Comparison of ENCODE assay signal across 22 cellular contexts in the genomic region with DNA sequence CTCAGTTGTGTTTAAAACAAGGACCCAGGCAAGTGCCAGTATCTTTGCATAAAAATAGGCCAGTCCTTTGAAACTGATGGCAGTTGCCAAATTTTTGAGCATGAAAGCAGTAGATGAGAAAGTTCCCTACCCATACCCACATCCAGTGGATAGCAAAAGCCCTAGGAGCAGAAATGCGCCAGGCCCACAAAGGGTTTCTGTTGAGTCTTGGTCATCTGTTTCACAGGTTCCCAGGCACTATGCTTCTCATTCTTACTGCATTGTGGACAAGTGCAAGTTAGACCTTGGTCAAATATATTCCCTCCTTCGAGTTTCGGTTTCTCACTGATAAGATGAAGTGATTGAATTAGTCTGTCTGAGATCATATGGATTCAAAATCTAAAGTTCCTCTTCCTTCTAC.
DNase-seq lines count a peak whose midpoint lies in the region; ATAC-seq and TF ChIP-seq lines count a peak whose summit lies in the region.
"Had no signal": no experiment of that assay in that cellular context is flagged by ENCODE, and none has a peak within 500 bp of the region (broad histone marks: within the 10 kb centered on the region; RNA-seq: fewer than 3 reads in every experiment).

No MANE protein-coding gene starts in this region.

- intact Hi-C loops in Panc1 (cut with micrococcal nuclease; ENCODE audit: unreplicated experiment) (no loop called here), Calu3 (cut with micrococcal nuclease; ENCODE audit: unreplicated experiment) (no loop called here)

- no peaks in the 10 kb centered on the region for H3K36me3 ChIP-seq in Panc1 (ENCODE audit: control insufficient read depth, insufficient read depth, low read length)
- H3K36me3 ChIP-seq: heart right ventricle, pancreas, sigmoid colon, uterus had no signal

- no peak overlapping the region for H3K4me3 Mint-ChIP-seq in WTC11
- no peak overlapping the region for H3K4me3 Mint-ChIP-seq in Calu3 (ENCODE audit: low read depth, unreplicated experiment)
- H3K4me3 Mint-ChIP-seq: activated CD4-positive, alpha-beta T cell treated with anti-CD3 and anti-CD28 coated beads, Interleukin-2, amount 10 ng/mL, durations not matched to agents 24 days and 14 days; CD4-positive, alpha-beta memory T cell; IgD-negative memory B cell; naive thymus-derived CD4-positive, alpha-beta T cell had no signal

- H3K4me1 Mint-ChIP-seq in WTC11 (0 out of 2 replicates have a peak, but pooled peaks cover 3% of the 10 kb centered on the region), Calu3 (ENCODE audit: low read depth, unreplicated experiment) (peaks cover 28% of the 10 kb centered on the region)
- H3K4me1 Mint-ChIP-seq: activated CD4-positive, alpha-beta T cell treated with anti-CD3 and anti-CD28 coated beads, Interleukin-2, amount 10 ng/mL, durations not matched to agents 24 days and 14 days; CD4-positive, alpha-beta memory T cell; naive thymus-derived CD4-positive, alpha-beta T cell had no signal

- in situ Hi-C loops in Panc1 (cut with HindIII; ENCODE audit: low pct_unique_long_range_greater_than_20kb, low sequenced_read_pairs) = no loop called here
- in situ Hi-C loops in ACHN (cut with HindIII; ENCODE audit: low pct_ligation_motif_present, low pct_unique_long_range_greater_than_20kb, low sequenced_read_pairs) = no loop called here

- no peaks in the 10 kb centered on the region for H3K9me3 ChIP-seq in Panc1 (ENCODE audit: control insufficient read depth, insufficient read depth, low read depth, low read length)
- H3K9me3 ChIP-seq: heart right ventricle, pancreas, sigmoid colon, uterus had no signal

- H3K27me3 Mint-ChIP-seq in WTC11 (ENCODE audit: low read depth) = no peaks in the 10 kb centered on the region; the same call in 1 of the 2 replicates
- no peaks in the 10 kb centered on the region for H3K27me3 Mint-ChIP-seq in Calu3 (ENCODE audit: unreplicated experiment)
- H3K27me3 Mint-ChIP-seq: activated CD4-positive, alpha-beta T cell treated with anti-CD3 and anti-CD28 coated beads, Interleukin-2, amount 10 ng/mL, durations not matched to agents 24 days and 14 days; IgD-negative memory B cell; naive thymus-derived CD4-positive, alpha-beta T cell had no signal

- H3K27ac Mint-ChIP-seq in WTC11 (no peak overlapping the region), Calu3 (ENCODE audit: unreplicated experiment) (no peak overlapping the region)
- H3K27ac Mint-ChIP-seq: activated CD4-positive, alpha-beta T cell treated with anti-CD3 and anti-CD28 coated beads, Interleukin-2, amount 10 ng/mL, durations not matched to agents 24 days and 14 days; IgD-negative memory B cell; naive thymus-derived CD4-positive, alpha-beta T cell had no signal

- BruUV-seq in Panc1 (replicated peaks; lab: Mats Ljungman, UMichigan) (no TSS peak), Calu3 (replicated peaks; lab: Mats Ljungman, UMichigan) (no TSS peak)

- H3K36me3 Mint-ChIP-seq in WTC11 (no peaks in the 10 kb centered on the region), Calu3 (ENCODE audit: insufficient read depth, unreplicated experiment) (peaks cover 12% of the 10 kb centered on the region)
- H3K36me3 Mint-ChIP-seq: CD4-positive, alpha-beta memory T cell; IgD-negative memory B cell had no signal

- peaks cover 21% of the 10 kb centered on the region for H3K4me1 ChIP-seq in Panc1 (ENCODE audit: control insufficient read depth, insufficient read depth, low read length)
- H3K4me1 ChIP-seq: pancreas, uterus had no signal

- no peak overlapping the region for H3K4me3 ChIP-seq in Panc1 (ENCODE audit: low read depth in 2 of 2, low read length in 2 of 2)
- H3K4me3 ChIP-seq: heart right ventricle, pancreas, sigmoid colon, uterus had no signal

- no peak for DNase-seq in Panc1 (ENCODE audit: low read depth, low spot score)
- no peak for DNase-seq in WTC11 (ENCODE audit: low spot score)
- no peak for DNase-seq in ACHN
- no peak for DNase-seq in hepatic stellate cell (ENCODE audit: low spot score)
- no peak for DNase-seq in Calu3
- DNase-seq: activated CD4-positive, alpha-beta T cell treated with anti-CD3 and anti-CD28 coated beads, Interleukin-2, amount 10 ng/mL, durations not matched to agents 24 days and 14 days; activated naive CD4-positive, alpha-beta T cell treated with Interleukin-2 at 50 U/mL for 16 hours; activated T-cell treated with anti-CD3 and anti-CD28 coated beads for 4 hours; CD4-positive, alpha-beta memory T cell; DMS79 treated with DMSO at 0.1 percent for 48 hours; heart right ventricle; mammary epithelial cell; naive thymus-derived CD4-positive, alpha-beta T cell; NCI-H526 treated with DMSO at 0.1 percent for 48 hours; pancreas; sigmoid colon; uterus had no signal

- POLR2A ChIA-PET in Panc1 (lab: Charles Lee) (no interaction called here), WTC11 (lab: Charles Lee) (no interaction called here)

- CTCF ChIA-PET in Panc1 (lab: Charles Lee) = no interaction called here
- CTCF ChIA-PET in WTC11 (lab: Charles Lee) = no interaction called here
- CTCF ChIA-PET in Calu3 (lab: Charles Lee) = no interaction called here

- no peak for TF ChIP-seq CTCF in Panc1 (IDR thresholded peaks at IDR 0.05)
- no peak for TF ChIP-seq CTCF in WTC11 (IDR thresholded peaks at IDR 0.05)
- TF ChIP-seq CTCF in Calu3 (IDR thresholded peaks at IDR 0.05; ENCODE audit: unreplicated experiment) = no peak

- H3K9me3 Mint-ChIP-seq in WTC11 (peaks cover 12% of the 10 kb centered on the region), Calu3 (ENCODE audit: low read depth, unreplicated experiment) (peaks cover 6% of the 10 kb centered on the region)
- H3K9me3 Mint-ChIP-seq: IgD-negative memory B cell had no signal

- ATAC-seq in GM18502 (IDR thresholded peaks at IDR 0.05; ENCODE audit: poor library complexity, unreplicated experiment) (peak; percentile 71), GM19463 (IDR thresholded peaks at IDR 0.05; ENCODE audit: unreplicated experiment) (peak; percentile 55), HG02981 (IDR thresholded peaks at IDR 0.05; ENCODE audit: unreplicated experiment) (peak; percentile 43), Panc1 (no peak), WTC11 (no peak)
- ATAC-seq: heart right ventricle; naive thymus-derived CD4-positive, alpha-beta T cell; pancreas; SK-N-SH treated with all-trans-retinoic acid at 6 μM for 48 hours had no signal

- H3K27me3 ChIP-seq in Panc1 (ENCODE audit: control insufficient read depth, insufficient read depth, low read length) = no peaks in the 10 kb centered on the region
- H3K27me3 ChIP-seq: heart right ventricle, pancreas, sigmoid colon, uterus had no signal

- H3K27ac ChIP-seq in Panc1 (ENCODE audit: low read length) = peak overlapping the region; percentile 99
- H3K27ac ChIP-seq: heart right ventricle, pancreas, sigmoid colon, uterus had no signal

TF ChIP-seq in WTC11, 78 proteins besides CTCF, POLR2A, EP300 and RAD21 (continues in another document):
- TF ChIP-seq ZNF416 (CRISPR knock-in tag; IDR thresholded peaks at IDR 0.05) (no peak), ATF1 (CRISPR knock-in tag; IDR thresholded peaks at IDR 0.05) (no peak), ZNF317 (CRISPR knock-in tag; IDR thresholded peaks at IDR 0.05; ENCODE audit: borderline replicate concordance, low read depth) (no peak), MXD4 (CRISPR knock-in tag; IDR thresholded peaks at IDR 0.05; ENCODE audit: borderline replicate concordance) (no peak), FOXK1 (CRISPR knock-in tag; IDR thresholded peaks at IDR 0.05) (no peak), HMGA2 (CRISPR knock-in tag; IDR thresholded peaks at IDR 0.05) (no peak)
- TF ChIP-seq, protein P1, sequence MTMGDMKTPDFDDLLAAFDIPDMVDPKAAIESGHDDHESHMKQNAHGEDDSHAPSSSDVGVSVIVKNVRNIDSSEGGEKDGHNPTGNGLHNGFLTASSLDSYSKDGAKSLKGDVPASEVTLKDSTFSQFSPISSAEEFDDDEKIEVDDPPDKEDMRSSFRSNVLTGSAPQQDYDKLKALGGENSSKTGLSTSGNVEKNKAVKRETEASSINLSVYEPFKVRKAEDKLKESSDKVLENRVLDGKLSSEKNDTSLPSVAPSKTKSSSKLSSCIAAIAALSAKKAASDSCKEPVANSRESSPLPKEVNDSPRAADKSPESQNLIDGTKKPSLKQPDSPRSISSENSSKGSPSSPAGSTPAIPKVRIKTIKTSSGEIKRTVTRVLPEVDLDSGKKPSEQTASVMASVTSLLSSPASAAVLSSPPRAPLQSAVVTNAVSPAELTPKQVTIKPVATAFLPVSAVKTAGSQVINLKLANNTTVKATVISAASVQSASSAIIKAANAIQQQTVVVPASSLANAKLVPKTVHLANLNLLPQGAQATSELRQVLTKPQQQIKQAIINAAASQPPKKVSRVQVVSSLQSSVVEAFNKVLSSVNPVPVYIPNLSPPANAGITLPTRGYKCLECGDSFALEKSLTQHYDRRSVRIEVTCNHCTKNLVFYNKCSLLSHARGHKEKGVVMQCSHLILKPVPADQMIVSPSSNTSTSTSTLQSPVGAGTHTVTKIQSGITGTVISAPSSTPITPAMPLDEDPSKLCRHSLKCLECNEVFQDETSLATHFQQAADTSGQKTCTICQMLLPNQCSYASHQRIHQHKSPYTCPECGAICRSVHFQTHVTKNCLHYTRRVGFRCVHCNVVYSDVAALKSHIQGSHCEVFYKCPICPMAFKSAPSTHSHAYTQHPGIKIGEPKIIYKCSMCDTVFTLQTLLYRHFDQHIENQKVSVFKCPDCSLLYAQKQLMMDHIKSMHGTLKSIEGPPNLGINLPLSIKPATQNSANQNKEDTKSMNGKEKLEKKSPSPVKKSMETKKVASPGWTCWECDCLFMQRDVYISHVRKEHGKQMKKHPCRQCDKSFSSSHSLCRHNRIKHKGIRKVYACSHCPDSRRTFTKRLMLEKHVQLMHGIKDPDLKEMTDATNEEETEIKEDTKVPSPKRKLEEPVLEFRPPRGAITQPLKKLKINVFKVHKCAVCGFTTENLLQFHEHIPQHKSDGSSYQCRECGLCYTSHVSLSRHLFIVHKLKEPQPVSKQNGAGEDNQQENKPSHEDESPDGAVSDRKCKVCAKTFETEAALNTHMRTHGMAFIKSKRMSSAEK (CRISPR knock-in tag; IDR thresholded peaks at IDR 0.05; ENCODE audit: borderline replicate concordance) = no peak
- TF ChIP-seq, protein P2, sequence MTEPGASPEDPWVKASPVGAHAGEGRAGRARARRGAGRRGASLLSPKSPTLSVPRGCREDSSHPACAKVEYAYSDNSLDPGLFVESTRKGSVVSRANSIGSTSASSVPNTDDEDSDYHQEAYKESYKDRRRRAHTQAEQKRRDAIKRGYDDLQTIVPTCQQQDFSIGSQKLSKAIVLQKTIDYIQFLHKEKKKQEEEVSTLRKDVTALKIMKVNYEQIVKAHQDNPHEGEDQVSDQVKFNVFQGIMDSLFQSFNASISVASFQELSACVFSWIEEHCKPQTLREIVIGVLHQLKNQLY (CRISPR knock-in tag; IDR thresholded peaks at IDR 0.05) = no peak

Comparison
In these comparisons a context has a peak if more than half of its experiments do, and no peak if none do; other contexts are left out.
1. ATAC-seq: peak in GM18502 (single experiment), GM19463 (single experiment) and HG02981 (single experiment); none in Panc1 (single experiment) and WTC11 (single experiment).